Comparison of ENCODE assay signal across 9 cellular contexts in the genomic region with DNA sequence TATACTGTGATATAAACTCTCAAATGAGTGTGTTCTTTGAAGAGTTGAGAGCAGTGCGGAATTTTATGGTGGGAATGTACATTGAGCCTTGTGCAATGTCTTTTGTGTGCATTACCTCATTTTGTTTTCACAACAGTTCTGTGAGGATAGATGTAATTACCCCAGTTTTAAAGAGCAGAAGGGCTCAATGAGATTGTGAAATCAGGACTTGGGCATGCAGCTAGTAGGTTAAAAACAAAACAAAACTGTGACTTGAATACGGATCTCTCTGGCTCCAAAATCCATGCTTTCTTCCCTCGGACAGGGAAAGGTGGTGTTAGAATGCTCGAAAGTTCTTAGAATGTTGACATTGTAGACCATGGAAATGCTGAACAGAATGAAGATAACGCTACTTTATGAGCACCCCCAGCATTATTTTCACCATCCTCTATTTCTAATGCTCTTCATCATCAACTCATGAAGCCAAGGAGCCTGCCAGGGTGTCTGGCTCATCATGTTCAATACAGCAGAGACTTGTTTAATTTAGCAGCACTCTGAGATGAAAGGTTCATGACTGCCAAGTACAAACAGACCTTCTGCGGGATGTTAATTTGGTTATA. TPM values are rescaled to one million over a fixed set of nuclear protein-coding genes. Genes with fewer than 3 reads are reported as not detected.
DNase-seq lines count a peak whose midpoint lies in the region; ATAC-seq and TF ChIP-seq lines count a peak whose summit lies in the region.
"Had no signal": no experiment of that assay in that cellular context is flagged by ENCODE, and none has a peak within 500 bp of the region (broad histone marks: within the 10 kb centered on the region; RNA-seq: fewer than 3 reads in every experiment).

No MANE protein-coding gene starts in this region.

- no peak overlapping the region for H3K4me3 Mint-ChIP-seq in activated CD4-positive, alpha-beta T cell treated with anti-CD3 and anti-CD28 coated beads, Interleukin-2, amount 10 ng/mL, durations not matched to agents 24 days and 14 days

- H3K4me1 Mint-ChIP-seq in activated CD4-positive, alpha-beta T cell treated with anti-CD3 and anti-CD28 coated beads, Interleukin-2, amount 10 ng/mL, durations not matched to agents 24 days and 14 days: no peaks in the 10 kb centered on the region

- H3K36me3 Mint-ChIP-seq in activated CD4-positive, alpha-beta T cell treated with anti-CD3 and anti-CD28 coated beads, Interleukin-2, amount 10 ng/mL, durations not matched to agents 24 days and 14 days (ENCODE audit: low read depth): peaks cover 3% of the 10 kb centered on the region

- peaks cover 0 to 47% (median 27%) of the 10 kb centered on the region in 4 donors for H3K4me1 ChIP-seq in tibial artery

- H3K9me3 Mint-ChIP-seq in activated CD4-positive, alpha-beta T cell treated with anti-CD3 and anti-CD28 coated beads, Interleukin-2, amount 10 ng/mL, durations not matched to agents 24 days and 14 days: no peaks in the 10 kb centered on the region

- H3K27me3 ChIP-seq in tibial artery: no peaks in the 10 kb centered on the region

- no peak overlapping the region for H3K27ac Mint-ChIP-seq in activated CD4-positive, alpha-beta T cell treated with anti-CD3 and anti-CD28 coated beads, Interleukin-2, amount 10 ng/mL, durations not matched to agents 24 days and 14 days

- DNase-seq in NOMO-1 treated with DMSO at 0.1 percent for 48 hours (lab: John Stamatoyannopoulos, UW; ENCODE audit: unreplicated experiment): peak; percentile 73
- DNase-seq in left lobe of liver (ENCODE audit: low spot score): no peak
- peak in 1 of 2 donors; percentile 38 for DNase-seq in tibial artery
- no peak for DNase-seq in cortex of kidney (lab: John Stamatoyannopoulos, UW)
- DNase-seq in activated CD4-positive, alpha-beta T cell treated with anti-CD3 and anti-CD28 coated beads, Interleukin-2, amount 10 ng/mL, durations not matched to agents 24 days and 14 days: no peak
- no peak for DNase-seq in NCI-H345 treated with DMSO at 0.1 percent for 48 hours (lab: John Stamatoyannopoulos, UW; ENCODE audit: unreplicated experiment)
- DNase-seq: NCI-H1436, T1000 had no signal

- intact Hi-C loops in tibial artery (cut with DNase I; ENCODE audit: low total_unique reads): no loop called here
- intact Hi-C loops in activated CD4-positive, alpha-beta T cell treated with anti-CD3 and anti-CD28 coated beads, Interleukin-2, amount 10 ng/mL, durations not matched to agents 24 days and 14 days (cut with micrococcal nuclease): no loop called here

- peak overlapping the region in 1 of 2 donors; percentile 13 for H3K4me3 ChIP-seq in tibial artery

- no peaks in the 10 kb centered on the region for H3K9me3 ChIP-seq in tibial artery

- ATAC-seq in left lobe of liver: peak; percentile 80

- no peaks in the 10 kb centered on the region for H3K27me3 Mint-ChIP-seq in activated CD4-positive, alpha-beta T cell treated with anti-CD3 and anti-CD28 coated beads, Interleukin-2, amount 10 ng/mL, durations not matched to agents 24 days and 14 days

- H3K27ac ChIP-seq in cingulate gyrus (ENCODE audit: low read depth, low read length) (peak overlapping the region; percentile 6), tibial artery (peak overlapping the region; percentile 29 to 40)

- H3K36me3 ChIP-seq in tibial artery: no peaks in the 10 kb centered on the region

- TF ChIP-seq CTCF in tibial artery (IDR thresholded peaks at IDR 0.05): no peak

RNA-seq across cellular contexts. Expression of gene MRTFB, which starts 17.1 kb away (rescaled TPM):
- total RNA-seq in left lobe of liver: 18.5 TPM
- 13.1 and 15.0 TPM in 2 replicates for total RNA-seq in activated CD4-positive, alpha-beta T cell treated with anti-CD3 and anti-CD28 coated beads, Interleukin-2, amount 10 ng/mL, durations not matched to agents 24 days and 14 days
